ENCODE assay signal across 8 cellular contexts in the genomic region with DNA sequence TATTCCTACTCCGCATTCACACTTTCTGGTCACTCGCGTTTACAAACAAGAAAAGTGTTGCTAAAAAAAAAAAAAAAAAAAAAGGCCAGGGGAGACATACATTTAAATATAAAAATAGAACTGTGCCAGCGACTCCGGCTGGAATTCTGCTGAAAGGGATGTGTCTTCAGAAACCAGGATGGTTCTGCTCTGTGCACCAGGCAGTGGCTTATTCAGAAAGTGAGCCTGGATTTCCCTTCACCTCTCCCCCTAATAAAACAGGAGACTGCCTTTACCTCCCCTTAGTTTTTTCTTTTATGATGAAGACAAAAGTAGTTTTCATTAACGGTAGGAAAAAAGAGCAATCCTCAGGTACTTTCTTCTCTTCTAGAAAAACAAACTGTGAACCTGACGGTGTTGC.
DNase-seq lines count a peak whose midpoint lies in the region; ATAC-seq and TF ChIP-seq lines count a peak whose summit lies in the region.

No MANE protein-coding gene starts in this region.

- H3K4me1 ChIP-seq in HEK293 (ENCODE audit: control insufficient read depth, insufficient read depth, low read length): no peaks in the 10 kb centered on the region; the same call in 1 of the 2 replicates
- H3K4me1 ChIP-seq in iPS-20b (ENCODE audit: insufficient read depth, low read length): peaks cover 10% of the 10 kb centered on the region; the same call in 1 of the 2 replicates

- peak overlapping the region; percentile 56 for H3K4me3 ChIP-seq in HEK293 (ENCODE audit: low read depth, low read length)
- H3K4me3 ChIP-seq in astrocyte of the cerebellum (ENCODE audit: low read depth, low read length): peak overlapping the region; percentile 49
- peak overlapping the region; percentile 84 for H3K4me3 ChIP-seq in iPS-20b (ENCODE audit: low read length)

- no peaks in the 10 kb centered on the region for H3K36me3 Mint-ChIP-seq in stimulated activated memory B cell treated with anti-CD40 and anti-IgM and Interleukin-4, amounts not matched to agents 10 μg/mL and 1 μg/mL and 100 μg/mL, for 72 hours

- no peak for DNase-seq in astrocyte of the cerebellum (ENCODE audit: low read depth)
- no peak for DNase-seq in SKM-1 (lab: John Stamatoyannopoulos, UW; ENCODE audit: unreplicated experiment)
- no peak for DNase-seq in anterior cingulate cortex (lab: John Stamatoyannopoulos, UW)
- no peak for DNase-seq in GF-D8 (lab: John Stamatoyannopoulos, UW)

- no peaks in the 10 kb centered on the region for H3K27me3 ChIP-seq in iPS-20b (ENCODE audit: insufficient read depth, low read length)

- H3K4me1 Mint-ChIP-seq in stimulated activated memory B cell treated with anti-CD40 and anti-IgM and Interleukin-4, amounts not matched to agents 10 μg/mL and 1 μg/mL and 100 μg/mL, for 72 hours: no peaks in the 10 kb centered on the region

- peak; percentile 34 for ATAC-seq in stimulated activated memory B cell treated with anti-CD40 and anti-IgM and Interleukin-4, amounts not matched to agents 10 μg/mL and 1 μg/mL and 100 μg/mL, for 72 hours
- no peak for ATAC-seq in GM21360 (IDR thresholded peaks at IDR 0.05; ENCODE audit: unreplicated experiment)

- H3K36me3 ChIP-seq in HEK293 (ENCODE audit: control insufficient read depth in 2 of 2, insufficient read depth in 1 of 2, low read length in 2 of 2): no peaks in the 10 kb centered on the region
- H3K36me3 ChIP-seq in iPS-20b (ENCODE audit: insufficient read depth, low read depth, low read length): peaks cover 2% of the 10 kb centered on the region; the same call in 1 of the 2 replicates

- TF ChIP-seq CTCF in HEK293 (tag by site-specific recombination; IDR thresholded peaks at IDR 0.05): no peak
- TF ChIP-seq CTCF in astrocyte of the cerebellum (IDR thresholded peaks at IDR 0.05; ENCODE audit: low read depth, low read length, missing control alignments): no peak

- no peak overlapping the region for H3K27ac Mint-ChIP-seq in stimulated activated memory B cell treated with anti-CD40 and anti-IgM and Interleukin-4, amounts not matched to agents 10 μg/mL and 1 μg/mL and 100 μg/mL, for 72 hours

- peaks cover 9% of the 10 kb centered on the region for H3K27me3 Mint-ChIP-seq in stimulated activated memory B cell treated with anti-CD40 and anti-IgM and Interleukin-4, amounts not matched to agents 10 μg/mL and 1 μg/mL and 100 μg/mL, for 72 hours

- H3K9me3 Mint-ChIP-seq in stimulated activated memory B cell treated with anti-CD40 and anti-IgM and Interleukin-4, amounts not matched to agents 10 μg/mL and 1 μg/mL and 100 μg/mL, for 72 hours: no peaks in the 10 kb centered on the region

- CTCF ChIA-PET in HEK293 (lab: Yijun Ruan, JAX): interaction anchor here (0.6 to 11.0 kb wide), 11 partner anchors 7 to 619 kb away, joined by 3 to 424 read pairs (median 4); a partner anchor contains a TSS

- H3K9me3 ChIP-seq in HEK293 (ENCODE audit: control insufficient read depth, insufficient read depth, low read depth, low read length): no peaks in the 10 kb centered on the region
- H3K9me3 ChIP-seq in iPS-20b (ENCODE audit: insufficient read depth, low read depth, low read length): no peaks in the 10 kb centered on the region

- POLR2A ChIA-PET in HEK293 (lab: Yijun Ruan, JAX): interaction anchor here (0.7 kb wide), 1 partner anchor 81 kb away, joined by 3 read pairs; no protein-coding TSS in a partner anchor

- in situ Hi-C loops in astrocyte of the cerebellum (cut with HindIII; ENCODE audit: low sequenced_read_pairs): no loop called here

- H3K27ac ChIP-seq in HEK293 (ENCODE audit: extremely low read depth, low read depth, low read length) (peak overlapping the region; percentile 12; the same call in 1 of the 2 replicates), iPS-20b (ENCODE audit: low read length) (no peak overlapping the region)

- peak overlapping the region; percentile 78; the same call in 1 of the 2 replicates for H3K9ac ChIP-seq in iPS-20b (ENCODE audit: low read depth, low read length)

- no peak overlapping the region for H3K4me3 Mint-ChIP-seq in stimulated activated memory B cell treated with anti-CD40 and anti-IgM and Interleukin-4, amounts not matched to agents 10 μg/mL and 1 μg/mL and 100 μg/mL, for 72 hours

TF ChIP-seq in HEK293, 187 proteins besides CTCF, POLR2A, EP300 and RAD21:
- TF ChIP-seq, protein P1, sequence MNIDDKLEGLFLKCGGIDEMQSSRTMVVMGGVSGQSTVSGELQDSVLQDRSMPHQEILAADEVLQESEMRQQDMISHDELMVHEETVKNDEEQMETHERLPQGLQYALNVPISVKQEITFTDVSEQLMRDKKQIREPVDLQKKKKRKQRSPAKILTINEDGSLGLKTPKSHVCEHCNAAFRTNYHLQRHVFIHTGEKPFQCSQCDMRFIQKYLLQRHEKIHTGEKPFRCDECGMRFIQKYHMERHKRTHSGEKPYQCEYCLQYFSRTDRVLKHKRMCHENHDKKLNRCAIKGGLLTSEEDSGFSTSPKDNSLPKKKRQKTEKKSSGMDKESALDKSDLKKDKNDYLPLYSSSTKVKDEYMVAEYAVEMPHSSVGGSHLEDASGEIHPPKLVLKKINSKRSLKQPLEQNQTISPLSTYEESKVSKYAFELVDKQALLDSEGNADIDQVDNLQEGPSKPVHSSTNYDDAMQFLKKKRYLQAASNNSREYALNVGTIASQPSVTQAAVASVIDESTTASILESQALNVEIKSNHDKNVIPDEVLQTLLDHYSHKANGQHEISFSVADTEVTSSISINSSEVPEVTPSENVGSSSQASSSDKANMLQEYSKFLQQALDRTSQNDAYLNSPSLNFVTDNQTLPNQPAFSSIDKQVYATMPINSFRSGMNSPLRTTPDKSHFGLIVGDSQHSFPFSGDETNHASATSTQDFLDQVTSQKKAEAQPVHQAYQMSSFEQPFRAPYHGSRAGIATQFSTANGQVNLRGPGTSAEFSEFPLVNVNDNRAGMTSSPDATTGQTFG (tag by site-specific recombination; IDR thresholded peaks at IDR 0.05; ENCODE audit: borderline replicate concordance): no peak
- peak; percentile 33 for TF ChIP-seq ZNF335 (tag by site-specific recombination; conservative IDR thresholded peaks at IDR 0.05)
- TF ChIP-seq, protein P2, sequence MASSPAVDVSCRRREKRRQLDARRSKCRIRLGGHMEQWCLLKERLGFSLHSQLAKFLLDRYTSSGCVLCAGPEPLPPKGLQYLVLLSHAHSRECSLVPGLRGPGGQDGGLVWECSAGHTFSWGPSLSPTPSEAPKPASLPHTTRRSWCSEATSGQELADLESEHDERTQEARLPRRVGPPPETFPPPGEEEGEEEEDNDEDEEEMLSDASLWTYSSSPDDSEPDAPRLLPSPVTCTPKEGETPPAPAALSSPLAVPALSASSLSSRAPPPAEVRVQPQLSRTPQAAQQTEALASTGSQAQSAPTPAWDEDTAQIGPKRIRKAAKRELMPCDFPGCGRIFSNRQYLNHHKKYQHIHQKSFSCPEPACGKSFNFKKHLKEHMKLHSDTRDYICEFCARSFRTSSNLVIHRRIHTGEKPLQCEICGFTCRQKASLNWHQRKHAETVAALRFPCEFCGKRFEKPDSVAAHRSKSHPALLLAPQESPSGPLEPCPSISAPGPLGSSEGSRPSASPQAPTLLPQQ (tag by site-specific recombination; IDR thresholded peaks at IDR 0.05): peak; percentile 46; the same call in 1 of the 2 replicates
